Comparison of ENCODE assay signal across 13 cellular contexts in the genomic region with DNA sequence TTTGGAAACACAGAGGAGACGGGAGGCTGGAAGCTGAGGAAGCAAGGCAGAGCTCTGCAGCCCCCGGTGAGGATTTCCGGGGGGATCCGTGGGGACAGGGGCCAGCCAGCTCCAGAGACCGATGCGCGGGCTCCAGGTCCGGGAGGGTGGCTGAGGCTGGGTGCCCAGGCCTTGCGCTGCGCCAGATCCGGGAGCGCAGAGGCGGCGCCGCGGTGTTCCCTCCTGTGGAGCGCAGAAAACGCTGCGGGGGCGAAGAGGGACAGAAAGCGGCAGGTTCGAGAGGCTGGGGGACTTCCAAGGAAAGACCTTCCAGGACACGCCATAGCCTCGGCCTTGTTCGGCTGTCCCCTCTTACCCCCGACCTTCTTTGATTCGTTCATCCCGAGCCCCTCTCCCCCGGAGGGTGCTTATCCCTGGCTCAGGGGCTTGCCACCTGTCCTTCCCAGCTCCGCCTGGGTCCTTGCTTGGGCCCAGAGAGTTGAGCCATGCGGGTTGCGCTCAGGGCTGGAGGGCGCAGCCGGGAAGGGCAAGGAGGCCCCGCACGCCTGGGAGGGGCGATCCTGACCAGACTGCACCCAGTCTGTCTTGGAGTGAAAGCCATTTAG. TPM values are rescaled to one million over a fixed set of nuclear protein-coding genes. Genes with fewer than 3 reads are reported as not detected.
DNase-seq lines count a peak whose midpoint lies in the region; ATAC-seq, FAIRE-seq and TF ChIP-seq lines count a peak whose summit lies in the region.
"Had no signal": no experiment of that assay in that cellular context is flagged by ENCODE, and none has a peak within 500 bp of the region (broad histone marks: within the 10 kb centered on the region; RNA-seq: fewer than 3 reads in every experiment).

No MANE protein-coding gene starts in this region.

- no peak for TF ChIP-seq POLR2A in sigmoid colon (IDR thresholded peaks at IDR 0.05)

- no peak overlapping the region for H3K27ac ChIP-seq in iPS-20b (ENCODE audit: low read length)
- no peak overlapping the region for H3K27ac ChIP-seq in sigmoid colon
- H3K27ac ChIP-seq: spleen, upper lobe of right lung had no signal

- H3K4me1 ChIP-seq in iPS-20b (ENCODE audit: insufficient read depth, low read length), result peaks cover 22% of the 10 kb centered on the region
- H3K4me1 ChIP-seq in sigmoid colon, result peaks cover 0 to 31% (median 17%) of the 10 kb centered on the region in 4 donors
- H3K4me1 ChIP-seq: upper lobe of right lung had no signal

- intact Hi-C loops in sigmoid colon (cut with DNase I), result no loop called here

- H3K9ac ChIP-seq in iPS-20b (ENCODE audit: low read depth, low read length), result peak overlapping the region; percentile 82; the same call in 1 of the 2 replicates

- peak overlapping the region; percentile 87 for H3K4me3 ChIP-seq in iPS-20b (ENCODE audit: low read length)
- peak overlapping the region in 3 of 4 donors; percentile 32 to 47 (median 39) for H3K4me3 ChIP-seq in sigmoid colon
- H3K4me3 ChIP-seq: upper lobe of right lung had no signal

- peak; percentile 31 for DNase-seq in DMS79 treated with DMSO at 0.1 percent for 48 hours (lab: John Stamatoyannopoulos, UW)
- no peak for DNase-seq in DMS79 (lab: John Stamatoyannopoulos, UW)
- DNase-seq in astrocyte of the hippocampus (ENCODE audit: low read depth, low spot score), result peak; percentile 4
- DNase-seq in sigmoid colon, result no peak
- no peak for DNase-seq in D721Med (ENCODE audit: insufficient read length, low spot score)
- DNase-seq: 8988T; activated naive CD4-positive, alpha-beta T cell treated with anti-CD3 and anti-CD28 coated beads, Interleukin-2, amount 10 ng/mL, durations not matched to agents 7 days and 5 days; naive thymus-derived CD4-positive, alpha-beta T cell; spleen; upper lobe of right lung had no signal

- no peak for TF ChIP-seq EP300 in sigmoid colon (IDR thresholded peaks at IDR 0.05)

- FAIRE-seq in D721Med (lab: Jason Lieb, UNC), result no peak

- ATAC-seq in HG03354 (IDR thresholded peaks at IDR 0.05; ENCODE audit: poor library complexity, severe bottlenecking, unreplicated experiment) (no peak), HG02973 (IDR thresholded peaks at IDR 0.05; ENCODE audit: unreplicated experiment) (no peak)
- ATAC-seq: naive thymus-derived CD4-positive, alpha-beta T cell; upper lobe of right lung had no signal

- WGBS in sigmoid colon, 2 donors, result 5 to 12% methylated on average over 37 of the region's 37 CpGs

- H3K36me3 ChIP-seq in iPS-20b (ENCODE audit: insufficient read depth, low read depth, low read length) (peaks cover 6% of the 10 kb centered on the region; the same call in 1 of the 2 replicates), sigmoid colon (no peaks in the 10 kb centered on the region)
- H3K36me3 ChIP-seq: spleen, upper lobe of right lung had no signal

- TF ChIP-seq CTCF in sigmoid colon (IDR thresholded peaks at IDR 0.05) (no peak), D721Med (IDR thresholded peaks at IDR 0.05; ENCODE audit: insufficient read depth, missing control alignments) (no peak)

- H3K9me3 ChIP-seq in iPS-20b (ENCODE audit: insufficient read depth, low read depth, low read length), result no peaks in the 10 kb centered on the region
- H3K9me3 ChIP-seq in sigmoid colon, result no peaks in the 10 kb centered on the region
- H3K9me3 ChIP-seq: spleen, upper lobe of right lung had no signal

- peaks cover 39% of the 10 kb centered on the region for H3K27me3 ChIP-seq in iPS-20b (ENCODE audit: insufficient read depth, low read length)
- H3K27me3 ChIP-seq in sigmoid colon, result peaks cover 22 to 65% (median 36%) of the 10 kb centered on the region in 3 donors

RNA-seq across cellular contexts. Expression of gene SHISA9, which starts 0.7 kb away (rescaled TPM):
- total RNA-seq in sigmoid colon, result 1 to 10 TPM; 3.1 to 8.6 (median 6.0) TPM
- under 1 TPM; under 0.01 to 0.95 (median 0.23) TPM for polyA plus RNA-seq in sigmoid colon
- total RNA-seq: upper lobe of right lung had no signal
- polyA plus RNA-seq: naive thymus-derived CD4-positive, alpha-beta T cell had no signal

Comparison
In these comparisons a context has a peak if more than half of its experiments do, and no peak if none do; other contexts are left out.
1. DNase-seq: peak in DMS79 treated with DMSO at 0.1 percent for 48 hours (single experiment) and astrocyte of the hippocampus (single experiment); none in DMS79 (single experiment), sigmoid colon (single experiment) and D721Med (single experiment).